8 cellular contexts compared by ENCODE assay signal in genomic region chr16:11667824-11668589, GRCh38. TPM values are rescaled to one million over a fixed set of nuclear protein-coding genes. Genes with fewer than 3 reads are reported as not detected.
DNase-seq lines count a peak whose midpoint lies in the region; ATAC-seq and TF ChIP-seq lines count a peak whose summit lies in the region.

SNN (plus strand) TSS chr16:11668455; CDS start chr16:11676060, 7,605 bp downstream.

- TF ChIP-seq CTCF in AG04449 (IDR thresholded peaks at IDR 0.05; ENCODE audit: insufficient read depth, low read length, missing control alignments) (no peak), lung (IDR thresholded peaks at IDR 0.05; ENCODE audit: control extremely low read depth, extremely low read depth) (no peak)
- no peak for TF ChIP-seq CTCF in activated CD8-positive, alpha-beta T cell treated with anti-CD3 and anti-CD28 coated beads for 36 hours (IDR thresholded peaks at IDR 0.05)

- peak within 1 kb of the TSS; percentile 77 for H3K4me3 Mint-ChIP-seq in activated CD8-positive, alpha-beta T cell treated with anti-CD3 and anti-CD28 coated beads for 36 hours

- peak within 1 kb of the TSS; percentile 68 for H3K4me3 ChIP-seq in AG04449 (ENCODE audit: low read depth, low read length)
- H3K4me3 ChIP-seq in ectodermal cell (ENCODE audit: insufficient read depth, low read depth, low read length) = peak within 1 kb of the TSS; percentile 95
- peak within 1 kb of the TSS; percentile 74 for H3K4me3 ChIP-seq in lung

- H3K4me1 ChIP-seq in ectodermal cell (ENCODE audit: control insufficient read depth, insufficient read depth, low read length) (peaks cover 25% of the 10 kb centered on the region), lung (ENCODE audit: control insufficient read depth in 2 of 2, insufficient read depth in 2 of 2, low read length in 2 of 2) (peaks cover 0 to 35% of the 10 kb centered on the region in 2 donors)

- H3K27me3 ChIP-seq in ectodermal cell (ENCODE audit: control insufficient read depth, insufficient read depth, low read length, poor library complexity, severe bottlenecking) = no peaks in the 10 kb centered on the region
- H3K27me3 ChIP-seq in lung (ENCODE audit: control insufficient read depth, insufficient read depth) = no peaks in the 10 kb centered on the region

- no peaks in the 10 kb centered on the region for H3K27me3 Mint-ChIP-seq in activated CD8-positive, alpha-beta T cell treated with anti-CD3 and anti-CD28 coated beads for 36 hours

- intact Hi-C loops in activated CD8-positive, alpha-beta T cell treated with anti-CD3 and anti-CD28 coated beads for 36 hours (cut with micrococcal nuclease) = no loop called here

- no peak for DNase-seq in AG04449 (ENCODE audit: low read depth, low spot score)
- peak; percentile 56 for DNase-seq in NCI-H748 treated with DMSO at 0.1 percent for 48 hours (lab: John Stamatoyannopoulos, UW)
- peak; percentile 88 for DNase-seq in activated CD8-positive, alpha-beta T cell treated with anti-CD3 and anti-CD28 coated beads for 36 hours
- DNase-seq in lung (ENCODE audit: low spot score) = peak; percentile 86
- DNase-seq in stimulated activated CD4-positive, alpha-beta T cell treated with anti-CD3 and anti-CD28 coated beads, TNF-alpha, amount 100 ng/mL, for 1 hour (ENCODE audit: low read depth in 3 of 3, low spot score in 1 of 3) = peak; percentile 61 to 84 (median 65)

- H3K9me3 Mint-ChIP-seq in activated CD8-positive, alpha-beta T cell treated with anti-CD3 and anti-CD28 coated beads for 36 hours = no peaks in the 10 kb centered on the region

- no peaks in the 10 kb centered on the region for H3K9me3 ChIP-seq in ectodermal cell (ENCODE audit: control insufficient read depth, low read length)
- no peaks in the 10 kb centered on the region for H3K9me3 ChIP-seq in lung (ENCODE audit: control insufficient read depth in 2 of 2, insufficient read depth in 1 of 2, low read length in 1 of 2)

- no peaks in the 10 kb centered on the region for H3K36me3 Mint-ChIP-seq in activated CD8-positive, alpha-beta T cell treated with anti-CD3 and anti-CD28 coated beads for 36 hours (ENCODE audit: low read depth)

- peak within 1 kb of the TSS; percentile 92 for H3K27ac Mint-ChIP-seq in activated CD8-positive, alpha-beta T cell treated with anti-CD3 and anti-CD28 coated beads for 36 hours

- no peaks in the 10 kb centered on the region for H3K36me3 ChIP-seq in ectodermal cell (ENCODE audit: control insufficient read depth, insufficient read depth, low read length)
- no peaks in the 10 kb centered on the region for H3K36me3 ChIP-seq in lung (ENCODE audit: control insufficient read depth in 2 of 2, insufficient read depth in 2 of 2, low read length in 2 of 2)

- CTCF ChIA-PET in AG04449 (lab: Yijun Ruan, JAX) = interaction anchor here (1.2 to 2.2 kb wide), 8 partner anchors 16 to 704 kb away, joined by 3 to 8 read pairs (median 4); no protein-coding TSS in a partner anchor
- CTCF ChIA-PET in activated CD8-positive, alpha-beta T cell treated with anti-CD3 and anti-CD28 coated beads for 36 hours (lab: Charles Lee) = interaction anchor here (0.6 to 1.4 kb wide), 5 partner anchors 23 to 262 kb away, joined by 3 to 5 read pairs (median 4); no protein-coding TSS in a partner anchor

- WGBS in ectodermal cell, 2 experiments = 11 to 12% methylated on average over 90 of the region's 90 CpGs
- 6 to 10% methylated on average over 53 to 90 of the region's 90 CpGs for WGBS in lung, 2 donors

- peak; percentile 70 for ATAC-seq in GM18868 (IDR thresholded peaks at IDR 0.05; ENCODE audit: unreplicated experiment)
- ATAC-seq in HG03159 (IDR thresholded peaks at IDR 0.05; ENCODE audit: unreplicated experiment) = peak; percentile 48
- peak; percentile 85 for ATAC-seq in activated CD8-positive, alpha-beta T cell treated with anti-CD3 and anti-CD28 coated beads for 36 hours
- peak; percentile 90 for ATAC-seq in lung (ENCODE audit: insufficient read depth, low FRiP score)

- H3K27ac ChIP-seq in ectodermal cell (ENCODE audit: insufficient read depth, low read depth, low read length, poor library complexity, severe bottlenecking) = peak within 1 kb of the TSS; percentile 69
- peak within 1 kb of the TSS; percentile 69 to 79 for H3K27ac ChIP-seq in lung (ENCODE audit: low read depth in 1 of 2, low read length in 1 of 2)

- peaks cover 74% of the 10 kb centered on the region for H3K4me1 Mint-ChIP-seq in activated CD8-positive, alpha-beta T cell treated with anti-CD3 and anti-CD28 coated beads for 36 hours (ENCODE audit: low read depth)

- POLR2A ChIA-PET in AG04449 (lab: Yijun Ruan, JAX) = interaction anchor here (1.8 kb wide), 1 partner anchor 10 kb away, joined by 6 read pairs; no protein-coding TSS in a partner anchor
- POLR2A ChIA-PET in activated CD8-positive, alpha-beta T cell treated with anti-CD3 and anti-CD28 coated beads for 36 hours (lab: Charles Lee) = interaction anchor here (1.1 to 1.7 kb wide), 2 partner anchors 12 to 81 kb away, joined by 5 to 7 read pairs; partner anchors contain the start of gene LITAF

RNA-seq across cellular contexts. Expression of gene SNN, which starts in this region (rescaled TPM):
- total RNA-seq in activated CD8-positive, alpha-beta T cell treated with anti-CD3 and anti-CD28 coated beads for 36 hours = 1 to 10 TPM; 8.2 to 9.5 TPM
- polyA plus RNA-seq in ectodermal cell (2013, experiment 1 of 4) = 67.7 TPM
- 78.5 TPM for polyA plus RNA-seq in ectodermal cell (2013, experiment 2 of 4)
- 62.1 TPM for polyA plus RNA-seq in ectodermal cell (2013, experiment 3 of 4)
- polyA plus RNA-seq in ectodermal cell (2013, experiment 4 of 4) = 71.7 TPM
- 10 to 100 TPM; 18.1 to 19.7 TPM for total RNA-seq in lung
- polyA plus RNA-seq in lung = 10 to 100 TPM in 1 of 2 donors, 1 to 10 TPM in 1; 9.4 to 29.0 TPM
